In the genomic region with DNA sequence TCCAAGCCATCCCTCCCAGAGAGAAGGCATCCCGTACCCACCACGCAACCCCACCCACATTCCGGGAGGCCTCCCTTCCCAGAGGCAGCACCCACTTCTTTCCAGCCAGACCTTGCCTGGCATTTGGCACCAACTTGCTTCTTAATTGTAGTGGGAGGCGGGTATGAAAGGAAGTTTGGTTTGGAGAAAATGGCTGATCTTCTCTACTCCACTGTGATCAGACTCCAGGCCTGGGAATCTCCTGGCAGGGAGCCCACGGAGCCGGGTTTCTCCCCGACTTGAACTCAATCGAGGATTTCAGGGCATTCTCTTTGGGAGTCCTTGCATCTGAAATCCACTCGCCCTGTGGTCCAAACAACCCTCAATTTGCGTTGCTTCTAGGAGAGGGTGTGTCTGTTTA, we compare ENCODE assay signal across 20 cellular contexts.
"Had no signal": no experiment of that assay in that cellular context is flagged by ENCODE, and none has a peak within 500 bp of the region (broad histone marks: within the 10 kb centered on the region; RNA-seq: fewer than 3 reads in every experiment).

No MANE protein-coding gene starts in this region.

- H3K9me3 ChIP-seq: body of pancreas, heart right ventricle, right lobe of liver, stomach, suprapubic skin, tibial nerve had no signal

- H3K36me3 Mint-ChIP-seq: activated naive CD4-positive, alpha-beta T cell treated with anti-CD3 and anti-CD28 coated beads, Interleukin-2, amount 50 U/mL, for 24 hours had no signal

- H3K9me3 Mint-ChIP-seq: activated naive CD4-positive, alpha-beta T cell treated with anti-CD3 and anti-CD28 coated beads, Interleukin-2, amount 50 U/mL, for 24 hours; nephron had no signal

- H3K36me3 ChIP-seq: cardiac muscle cell, heart right ventricle, right lobe of liver, stomach, suprapubic skin, tibial nerve had no signal

- H3K27me3 ChIP-seq: body of pancreas, cardiac muscle cell, heart right ventricle, right lobe of liver, stomach, suprapubic skin, tibial nerve had no signal

- ATAC-seq: body of pancreas, heart right ventricle, left lobe of liver, right lobe of liver had no signal

- H3K27ac ChIP-seq: body of pancreas, cardiac muscle cell, heart right ventricle, right lobe of liver, stomach, suprapubic skin, tibial nerve had no signal

- H3K27ac Mint-ChIP-seq: activated naive CD4-positive, alpha-beta T cell treated with anti-CD3 and anti-CD28 coated beads, Interleukin-2, amount 50 U/mL, for 24 hours; nephron; T-helper 1 cell treated with Interleukin-12 subunit alpha and Interleukin-12 subunit beta and Interleukin-4 antibody, amounts not matched to agents 30 μg/mL and 1 μg/mL, for 36 hours had no signal

- H3K4me3 Mint-ChIP-seq: activated naive CD4-positive, alpha-beta T cell treated with anti-CD3 and anti-CD28 coated beads, Interleukin-2, amount 50 U/mL, for 24 hours; nephron; T-helper 1 cell treated with Interleukin-12 subunit alpha and Interleukin-12 subunit beta and Interleukin-4 antibody, amounts not matched to agents 30 μg/mL and 1 μg/mL, for 36 hours had no signal

- H3K4me3 ChIP-seq: body of pancreas, cardiac muscle cell, heart right ventricle, lung, right lobe of liver, skin epidermis, stomach, suprapubic skin, tibial nerve had no signal

- H3K4me1 Mint-ChIP-seq: nephron had no signal

- DNase-seq: activated CD4-positive, alpha-beta T cell treated with anti-CD3 and anti-CD28 coated beads for 48 hours; activated gamma-delta T cell treated with Interleukin-2 at 50 U/mL for 16 hours; activated T-cell treated with anti-CD3 and anti-CD28 coated beads, Interleukin-2, amount 50 U/mL, for 1 hour; anterior cingulate cortex; body of pancreas; heart right ventricle; midbrain; nucleus accumbens; right lobe of liver; stimulated activated CD4-positive, alpha-beta T cell treated with anti-CD3 and anti-CD28 coated beads, Interleukin-1b, Interleukin-23, amount 100 ng/mL, for 48 hours; stomach had no signal

- H3K4me1 ChIP-seq: body of pancreas, right lobe of liver, tibial nerve had no signal
